Comparison of ENCODE assay signal across 19 cellular contexts in genomic region chr12:16006752-16007151, GRCh38.
A peak's percentile ranks its signal among the peaks of the same experiment; 100 is the strongest.
DNase-seq lines count a peak whose midpoint lies in the region; FAIRE-seq and TF ChIP-seq lines count a peak whose summit lies in the region.
"Had no signal": no experiment of that assay in that cellular context is flagged by ENCODE, and none has a peak within 500 bp of the region (broad histone marks: within the 10 kb centered on the region; RNA-seq: fewer than 3 reads in every experiment).

No MANE protein-coding gene starts in this region.

- peaks cover 3% of the 10 kb centered on the region for H3K27me3 Mint-ChIP-seq in nephron progenitor cell (ENCODE audit: low read depth, poor library complexity)
- H3K27me3 Mint-ChIP-seq: CD4-positive, alpha-beta T cell; CD8-positive, alpha-beta memory T cell had no signal

- H3K4me2 ChIP-seq in endothelial cell of umbilical vein (ENCODE audit: insufficient read depth, low read length), result no peak overlapping the region
- H3K4me2 ChIP-seq: BLaER1 treated with 17β-estradiol and CSF1 and Interleukin-3, amounts not matched to agents 10 nM and 100 nM; GM23338 had no signal

- CTCF ChIA-PET in endothelial cell of umbilical vein (lab: Charles Lee), result interaction anchor here (1.1 to 1.4 kb wide), 2 partner anchors 11 to 36 kb away, joined by 3 to 5 read pairs; no protein-coding TSS in a partner anchor

- peaks cover 39% of the 10 kb centered on the region for H3K36me3 Mint-ChIP-seq in nephron progenitor cell (ENCODE audit: low read depth)

- H2AFZ ChIP-seq in endothelial cell of umbilical vein (ENCODE audit: low read depth, low read length), result no peak overlapping the region
- H2AFZ ChIP-seq: GM23338 had no signal

- FAIRE-seq in endothelial cell of umbilical vein (lab: Jason Lieb, UNC), result peak; percentile 38
- FAIRE-seq: GM12891, GM18507 had no signal

- dilution Hi-C loops in endothelial cell of umbilical vein (cut with MboI; ENCODE audit: extremely low pct_ligation_motif_present, low sequenced_read_pairs), result no loop called here

- BruUV-seq in endothelial cell of umbilical vein (replicated peaks; lab: Mats Ljungman, UMichigan), result no TSS peak

- DNase-seq in OCI-M1 (lab: John Stamatoyannopoulos, UW), result peak; percentile 14
- DNase-seq in endothelial cell of umbilical vein (ENCODE audit: low read depth, low spot score), result no peak
- no peak for DNase-seq in nephron progenitor cell
- no peak for DNase-seq in activated CD4-positive, CD25-positive, alpha-beta regulatory T cell treated with anti-CD3 and anti-CD28 coated beads, Interleukin-2, amount 50 U/mL, for 72 hours
- no peak for DNase-seq in iPS-NIHi7 (ENCODE audit: extremely low spot score)
- no peak for DNase-seq in tibial artery
- DNase-seq: BE2C; Calu3; CD4-positive, alpha-beta T cell; CD8-positive, alpha-beta memory T cell; DMS53; DMS79 treated with DMSO at 0.1 percent for 48 hours; GF-D8; H9 had no signal

- H3K4me3 ChIP-seq in endothelial cell of umbilical vein (replicated peaks in 1 of 3; ENCODE audit: insufficient read depth in 1 of 3, low read depth in 1 of 3, low read length in 3 of 3) (no peak overlapping the region), tibial artery (no peak overlapping the region)
- H3K4me3 ChIP-seq: BLaER1 treated with 17β-estradiol and CSF1 and Interleukin-3, amounts not matched to agents 10 nM and 100 nM; GM23338 had no signal

- no peak overlapping the region for H3K9ac ChIP-seq in endothelial cell of umbilical vein (replicated peaks; ENCODE audit: extremely low read depth, insufficient read depth, low read length)
- H3K9ac ChIP-seq: BLaER1 treated with 17β-estradiol and CSF1 and Interleukin-3, amounts not matched to agents 10 nM and 100 nM had no signal

- H3K9me3 ChIP-seq in endothelial cell of umbilical vein (replicated peaks; ENCODE audit: control insufficient read depth, insufficient read depth, low read length) (no peaks in the 10 kb centered on the region), tibial artery (no peaks in the 10 kb centered on the region)
- H3K9me3 ChIP-seq: BE2C; BLaER1 treated with 17β-estradiol and CSF1 and Interleukin-3, amounts not matched to agents 10 nM and 100 nM had no signal

- H3K36me3 ChIP-seq in endothelial cell of umbilical vein (ENCODE audit: control insufficient read depth in 2 of 2, extremely low read depth in 1 of 2, insufficient read depth in 2 of 2, low read length in 2 of 2) (no peaks in the 10 kb centered on the region), tibial artery (peaks cover 0 to 4% (median 0%) of the 10 kb centered on the region in 3 donors)
- H3K36me3 ChIP-seq: BE2C had no signal

- H4K20me1 ChIP-seq in endothelial cell of umbilical vein (replicated peaks; ENCODE audit: control insufficient read depth, extremely low read depth, insufficient read depth, low read length), result no peaks in the 10 kb centered on the region
- H4K20me1 ChIP-seq: BLaER1 treated with 17β-estradiol and CSF1 and Interleukin-3, amounts not matched to agents 10 nM and 100 nM had no signal

- no peak overlapping the region for H3K4me3 Mint-ChIP-seq in nephron progenitor cell
- H3K4me3 Mint-ChIP-seq: CD14-positive monocyte; CD4-positive, alpha-beta T cell; CD8-positive, alpha-beta memory T cell; GM23338; H9 had no signal

- TF ChIP-seq CTCF in endothelial cell of umbilical vein (IDR thresholded peaks at IDR 0.05; ENCODE audit: extremely low read depth in 1 of 2, insufficient read depth in 1 of 2, low read depth in 1 of 2, low read length in 2 of 2), result no peak
- TF ChIP-seq CTCF in nephron progenitor cell (IDR thresholded peaks at IDR 0.05), result no peak
- TF ChIP-seq CTCF in tibial artery (IDR thresholded peaks at IDR 0.05), result no peak

- H3K27me3 ChIP-seq in endothelial cell of umbilical vein (ENCODE audit: control insufficient read depth in 2 of 2, insufficient read depth in 2 of 2, low read length in 2 of 2) (no peaks in the 10 kb centered on the region), tibial artery (no peaks in the 10 kb centered on the region)
- H3K27me3 ChIP-seq: BE2C; BLaER1 treated with 17β-estradiol and CSF1 and Interleukin-3, amounts not matched to agents 10 nM and 100 nM had no signal

- H3K79me2 ChIP-seq in endothelial cell of umbilical vein (ENCODE audit: control insufficient read depth, insufficient read depth, low read length), result no peaks in the 10 kb centered on the region

- H3K4me1 ChIP-seq in endothelial cell of umbilical vein (ENCODE audit: control insufficient read depth, extremely low read depth, insufficient read depth, low read length), result no peaks in the 10 kb centered on the region
- H3K4me1 ChIP-seq in tibial artery, result peaks cover 0 to 5% (median 1%) of the 10 kb centered on the region in 4 donors
- H3K4me1 ChIP-seq: BE2C; BLaER1 treated with 17β-estradiol and CSF1 and Interleukin-3, amounts not matched to agents 10 nM and 100 nM had no signal

- POLR2A ChIA-PET in endothelial cell of umbilical vein (lab: Charles Lee), result no interaction called here

- TF ChIP-seq POLR2A in endothelial cell of umbilical vein (IDR thresholded peaks at IDR 0.05; ENCODE audit: low read depth, low read length), result no peak

- H3K27ac Mint-ChIP-seq in nephron progenitor cell, result peak overlapping the region; percentile 47
- H3K27ac Mint-ChIP-seq: CD4-positive, alpha-beta T cell; CD8-positive, alpha-beta memory T cell; GM23338 had no signal

- no peaks in the 10 kb centered on the region for H3K9me3 Mint-ChIP-seq in nephron progenitor cell
- H3K9me3 Mint-ChIP-seq: CD4-positive, alpha-beta T cell; CD8-positive, alpha-beta memory T cell; GM23338; H9 had no signal

- no peaks in the 10 kb centered on the region for H3K4me1 Mint-ChIP-seq in nephron progenitor cell
- H3K4me1 Mint-ChIP-seq: CD8-positive, alpha-beta memory T cell; GM23338 had no signal

- intact Hi-C loops in endothelial cell of umbilical vein (cut with micrococcal nuclease), result no loop called here
- intact Hi-C loops in tibial artery (cut with DNase I; ENCODE audit: low total_unique reads), result no loop called here

- no peaks in the 10 kb centered on the region for H3K9me1 ChIP-seq in endothelial cell of umbilical vein (replicated peaks; ENCODE audit: control insufficient read depth, extremely low read depth, insufficient read depth, low read length)

- H3K27ac ChIP-seq in endothelial cell of umbilical vein (ENCODE audit: insufficient read depth, low read depth, low read length) (no peak overlapping the region), tibial artery (no peak overlapping the region)
- H3K27ac ChIP-seq: BLaER1 treated with 17β-estradiol and CSF1 and Interleukin-3, amounts not matched to agents 10 nM and 100 nM had no signal

TF ChIP-seq in endothelial cell of umbilical vein, 7 proteins besides CTCF, POLR2A, EP300 and RAD21:
- TF ChIP-seq EZH2 (IDR thresholded peaks at IDR 0.05; ENCODE audit: borderline replicate concordance, low read depth, low read length, severe bottlenecking), result no peak
- no peak for TF ChIP-seq GATA2 (IDR thresholded peaks at IDR 0.05; ENCODE audit: insufficient read depth, insufficient read length, low read depth, low read length)
- TF ChIP-seq FOS (IDR thresholded peaks at IDR 0.05; ENCODE audit: borderline replicate concordance, insufficient read depth, low read length), result no peak
- TF ChIP-seq POLR2AphosphoS5 (IDR thresholded peaks at IDR 0.05; ENCODE audit: insufficient read depth, low read depth, low read length), result no peak
TF ChIP-seq in endothelial cell of umbilical vein: peak in this region for 0.
